ENCODE assay signal across 9 cellular contexts in genomic region chr4:184385705-184386141, GRCh38.
DNase-seq lines count a peak whose midpoint lies in the region; TF ChIP-seq lines count a peak whose summit lies in the region.
"Had no signal": no experiment of that assay in that cellular context is flagged by ENCODE, and none has a peak within 500 bp of the region (broad histone marks: within the 10 kb centered on the region; RNA-seq: fewer than 3 reads in every experiment).

No MANE protein-coding gene starts in this region.

- no peak overlapping the region for H2AFZ ChIP-seq in PC-9

- H3K4me3 ChIP-seq in DOHH2 (ENCODE audit: low read length) (no peak overlapping the region), PC-9 (no peak overlapping the region), esophagus squamous epithelium (no peak overlapping the region), neutrophil (ENCODE audit: low read depth in 1 of 2, low read length in 1 of 2) (peak overlapping the region in 1 of 2 experiments; percentile 4)

- no peak for TF ChIP-seq CTCF in DOHH2 (IDR thresholded peaks at IDR 0.05; ENCODE audit: low read depth, low read length, poor library complexity, severe bottlenecking)
- no peak for TF ChIP-seq CTCF in PC-9 (conservative IDR thresholded peaks at IDR 0.05)
- no peak for TF ChIP-seq CTCF in esophagus squamous epithelium (IDR thresholded peaks at IDR 0.05)
- peak; percentile 14 for TF ChIP-seq CTCF in neutrophil (IDR thresholded peaks at IDR 0.05)
- TF ChIP-seq CTCF in GM10248 (IDR thresholded peaks at IDR 0.05; ENCODE audit: control extremely low read depth, extremely low read depth, low read depth, missing control alignments) = no peak

- intact Hi-C loops in PC-9 (cut with micrococcal nuclease; ENCODE audit: unreplicated experiment) = no loop called here
- intact Hi-C loops in esophagus squamous epithelium (cut with DNase I) = no loop called here

- DNase-seq in PC-9 = no peak
- no peak for DNase-seq in esophagus squamous epithelium (lab: John Stamatoyannopoulos, UW)
- DNase-seq in NCI-H524 treated with DMSO at 0.1 percent for 48 hours (lab: John Stamatoyannopoulos, UW) = no peak
- no peak for DNase-seq in SHP77 (lab: John Stamatoyannopoulos, UW)
- no peak for DNase-seq in dedifferentiated amniotic fluid mesenchymal stem cell (ENCODE audit: extremely low spot score)
- no peak for DNase-seq in GM10248 (ENCODE audit: extremely low spot score)
- DNase-seq: NCI-H226 had no signal

- WGBS in esophagus squamous epithelium, 2 donors = 42 to 48% methylated on average over 6 of the region's 6 CpGs

- peaks cover 14% of the 10 kb centered on the region for H4K20me1 ChIP-seq in DOHH2 (ENCODE audit: control insufficient read depth, insufficient read depth, low read depth, low read length)
- no peaks in the 10 kb centered on the region for H4K20me1 ChIP-seq in PC-9 (ENCODE audit: insufficient read depth)

- H3K79me2 ChIP-seq in DOHH2 (ENCODE audit: control insufficient read depth, low read length) (no peaks in the 10 kb centered on the region), PC-9 (ENCODE audit: low read depth) (no peaks in the 10 kb centered on the region)

- H3K9me2 ChIP-seq in DOHH2 (replicated peaks; ENCODE audit: control insufficient read depth, low read length) (no peaks in the 10 kb centered on the region), PC-9 (ENCODE audit: insufficient read depth) (no peaks in the 10 kb centered on the region)

- H3K27me3 ChIP-seq in DOHH2 (ENCODE audit: control insufficient read depth, low read length) = peaks cover 54% of the 10 kb centered on the region
- H3K27me3 ChIP-seq in PC-9 (ENCODE audit: insufficient read depth, low read depth) = no peaks in the 10 kb centered on the region
- H3K27me3 ChIP-seq in esophagus squamous epithelium = no peaks in the 10 kb centered on the region
- no peaks in the 10 kb centered on the region for H3K27me3 ChIP-seq in neutrophil

- H3K9me3 ChIP-seq in DOHH2 (ENCODE audit: control insufficient read depth, insufficient read depth, low read length) (no peaks in the 10 kb centered on the region), PC-9 (ENCODE audit: insufficient read depth, low read depth) (no peaks in the 10 kb centered on the region), esophagus squamous epithelium (no peaks in the 10 kb centered on the region), neutrophil (no peaks in the 10 kb centered on the region)

- no peak for TF ChIP-seq POLR2A in esophagus squamous epithelium (IDR thresholded peaks at IDR 0.05)

- peaks cover 76% of the 10 kb centered on the region for H3K4me1 ChIP-seq in DOHH2 (ENCODE audit: control insufficient read depth, low read length)
- H3K4me1 ChIP-seq in PC-9 (replicated peaks; ENCODE audit: insufficient read depth) = peaks cover 41% of the 10 kb centered on the region
- H3K4me1 ChIP-seq in esophagus squamous epithelium = peaks cover 30 to 52% (median 39%) of the 10 kb centered on the region in 3 donors
- H3K4me1 ChIP-seq in neutrophil (ENCODE audit: control insufficient read depth in 1 of 2, insufficient read depth in 1 of 2, low read depth in 1 of 2, low read length in 1 of 2) = peaks cover 47 to 51% of the 10 kb centered on the region in 2 experiments

- no TSS peak for BruUV-seq in PC-9 (replicated peaks; lab: Mats Ljungman, UMichigan)

- H3K4me2 ChIP-seq in DOHH2 (ENCODE audit: low read length) = peak overlapping the region; percentile 79
- peak overlapping the region; percentile 95; the same call in 1 of the 2 replicates for H3K4me2 ChIP-seq in PC-9

- peaks cover 23% of the 10 kb centered on the region for H3F3A ChIP-seq in DOHH2 (ENCODE audit: control insufficient read depth, insufficient read depth)
- H3F3A ChIP-seq in PC-9 (ENCODE audit: insufficient read depth, low read depth) = peaks cover 30% of the 10 kb centered on the region

- H3K36me3 ChIP-seq in DOHH2 (ENCODE audit: control insufficient read depth, low read length) (peaks cover 5% of the 10 kb centered on the region; the same call in 1 of the 2 replicates), PC-9 (ENCODE audit: low read depth) (no peaks in the 10 kb centered on the region), esophagus squamous epithelium (peaks cover 0 to 45% (median 22%) of the 10 kb centered on the region in 3 donors), neutrophil (peaks cover 47% of the 10 kb centered on the region)

- no peak overlapping the region for H3K27ac ChIP-seq in DOHH2 (ENCODE audit: low read depth, low read length)
- H3K27ac ChIP-seq in PC-9 = peak overlapping the region; percentile 96; the same call in 1 of the 2 replicates
- H3K27ac ChIP-seq in esophagus squamous epithelium = peak overlapping the region; percentile 70 to 94 (median 85)
- peak overlapping the region; percentile 84 for H3K27ac ChIP-seq in neutrophil

- CTCF ChIA-PET in PC-9 (lab: Charles Lee) (interaction anchor here (0.6 kb wide), 1 partner anchor 710 kb away, joined by 3 read pairs; no protein-coding TSS in a partner anchor), GM10248 (lab: Yijun Ruan, JAX) (interaction anchor here (1.0 to 2.4 kb wide), 4 partner anchors 20 to 121 kb away, joined by 3 to 12 read pairs (median 6); no protein-coding TSS in a partner anchor)

- POLR2A ChIA-PET in PC-9 (lab: Charles Lee; ENCODE audit: unreplicated experiment) (no interaction called here), GM10248 (lab: Yijun Ruan, JAX) (no interaction called here)
